In genomic region chr13:86909318-86909717, GRCh38 we compare ENCODE assay signal across 30 cellular contexts.
"Had no signal": no experiment of that assay in that cellular context is flagged by ENCODE, and none has a peak within 500 bp of the region (broad histone marks: within the 10 kb centered on the region; RNA-seq: fewer than 3 reads in every experiment).

No MANE protein-coding gene starts in this region.

- ATAC-seq: activated CD4-positive, alpha-beta T cell treated with anti-CD3 and anti-CD28 coated beads for 36 hours; activated T-cell treated with anti-CD3 and anti-CD28 coated beads, Interleukin-2, amount 50 U/mL, for 72 hours; body of pancreas; foreskin keratinocyte; heart left ventricle; left lung; lower lobe of right lung; pancreas; sciatic nerve; T-helper 17 cell had no signal

- H3K4me3 ChIP-seq: body of pancreas, esophagus muscularis mucosa, heart left ventricle, left lung, lower lobe of right lung, pancreas, prostate gland, suprapubic skin, tibial nerve had no signal

- H3K4me1 ChIP-seq: body of pancreas, esophagus muscularis mucosa, foreskin keratinocyte, heart left ventricle, left lung, lower lobe of right lung, pancreas, prostate gland, suprapubic skin, tibial nerve had no signal

- H3K36me3 ChIP-seq: esophagus muscularis mucosa, heart left ventricle, left lung, lower lobe of right lung, pancreas, prostate gland, suprapubic skin, tibial nerve had no signal

- FAIRE-seq: colon, pancreas had no signal

- DNase-seq: activated B cell treated with CpG ODN at 0.5 μM for 24 hours; activated CD4-positive, alpha-beta T cell treated with anti-CD3 and anti-CD28 coated beads for 36 hours; activated CD4-positive, alpha-beta T cell treated with anti-CD3 and anti-CD28 coated beads, Interleukin-2, amount 50 U/mL, for 4 hours; activated effector memory CD4-positive, alpha-beta T cell treated with Interleukin-2 at 50 U/mL for 16 hours; activated naive CD4-positive, alpha-beta T cell treated with Interleukin-2 at 50 U/mL for 16 hours; activated T-cell treated with anti-CD3 and anti-CD28 coated beads for 4 hours; activated T-cell treated with anti-CD3 and anti-CD28 coated beads, Interleukin-2, amount 50 U/mL, for 72 hours; aorta; body of pancreas; dermis blood vessel endothelial cell; effector CD4-positive, alpha-beta T cell; foreskin keratinocyte; heart left ventricle; kidney glomerular epithelial cell; left lung; lower lobe of right lung; naive B cell; nephron progenitor cell; nucleus accumbens; pancreas; retina; stimulated activated naive CD4-positive, alpha-beta T cell; T-helper 17 cell; T1000 had no signal

- H3K27ac ChIP-seq: body of pancreas, esophagus muscularis mucosa, foreskin keratinocyte, left lung, lower lobe of right lung, pancreas, prostate gland, suprapubic skin, tibial nerve had no signal

- H3K9me3 ChIP-seq: body of pancreas, esophagus muscularis mucosa, heart left ventricle, left lung, lower lobe of right lung, pancreas, prostate gland, suprapubic skin, tibial nerve had no signal

- H3K27me3 ChIP-seq: body of pancreas, esophagus muscularis mucosa, foreskin keratinocyte, heart left ventricle, left lung, pancreas, suprapubic skin, tibial nerve had no signal
